In the genomic region with DNA sequence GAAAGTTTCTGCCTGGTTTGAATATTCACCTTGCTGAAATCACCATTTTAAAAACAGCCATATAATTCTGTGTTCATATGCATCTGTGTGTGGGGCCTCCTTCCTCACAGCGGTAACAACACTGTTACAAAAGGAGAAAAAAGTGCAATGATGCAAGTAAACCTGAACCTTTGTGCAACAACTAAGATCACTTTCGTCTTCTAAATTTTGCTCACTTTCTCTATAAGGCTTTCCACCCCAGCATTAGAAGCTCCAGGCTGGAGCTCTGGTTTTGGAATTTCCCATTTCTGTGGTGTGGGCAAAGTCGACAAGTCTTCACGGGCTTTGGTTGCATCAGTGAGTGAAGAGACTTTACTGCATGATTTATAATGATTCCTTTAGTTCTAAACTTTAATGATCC, we compare ENCODE assay signal across 11 cellular contexts. TPM values are rescaled to one million over a fixed set of nuclear protein-coding genes. Genes with fewer than 3 reads are reported as not detected.
DNase-seq lines count a peak whose midpoint lies in the region; ATAC-seq, FAIRE-seq and TF ChIP-seq lines count a peak whose summit lies in the region.
"Had no signal": no experiment of that assay in that cellular context is flagged by ENCODE, and none has a peak within 500 bp of the region (broad histone marks: within the 10 kb centered on the region; RNA-seq: fewer than 3 reads in every experiment).

No MANE protein-coding gene starts in this region.

- H2BK15ac ChIP-seq in H9 (ENCODE audit: low read depth, low read length) = no peak overlapping the region

- H3K4me3 ChIP-seq in Loucy (ENCODE audit: low read length, poor library complexity, severe bottlenecking) (no peak overlapping the region), keratinocyte (ENCODE audit: control insufficient read depth in 2 of 3, extremely low read depth in 1 of 3, insufficient read depth in 2 of 3, low read depth in 1 of 3, low read length in 3 of 3) (peak overlapping the region in 2 of 3 experiments; percentile 24 to 46)

- H3K27me3 ChIP-seq in H9 (ENCODE audit: insufficient read depth, low read length) (no peaks in the 10 kb centered on the region), Loucy (ENCODE audit: insufficient read depth, low read length, poor library complexity, severe bottlenecking) (no peaks in the 10 kb centered on the region), keratinocyte (ENCODE audit: control insufficient read depth, extremely low read depth, insufficient read depth, low read length) (no peaks in the 10 kb centered on the region)

- H3K9me3 ChIP-seq in H9 (ENCODE audit: control insufficient read depth, low read depth, low read length) (no peaks in the 10 kb centered on the region), Loucy (ENCODE audit: insufficient read depth, low read depth, low read length) (no peaks in the 10 kb centered on the region), keratinocyte (ENCODE audit: control insufficient read depth, low read depth, low read length) (no peaks in the 10 kb centered on the region)

- H2BK20ac ChIP-seq in H9 (ENCODE audit: low read depth, low read length, poor library complexity, severe bottlenecking) = no peak overlapping the region

- ATAC-seq in GM18511 (IDR thresholded peaks at IDR 0.05; ENCODE audit: unreplicated experiment) (peak; percentile 66), GM19395 (IDR thresholded peaks at IDR 0.05; ENCODE audit: unreplicated experiment) (no peak)
- no peak for ATAC-seq in stimulated activated naive CD8-positive, alpha-beta T cell treated with anti-CD3 and anti-CD28 coated beads, Interleukin-15, Interleukin-2, amounts not matched to agents 100 U/mL and 50 U/mL, for 24 hours

- H3K9me3 Mint-ChIP-seq in H9 = no peaks in the 10 kb centered on the region
- H3K9me3 Mint-ChIP-seq: activated CD4-positive, alpha-beta T cell treated with anti-CD3 and anti-CD28 coated beads, Interleukin-2, amount 10 ng/mL, durations not matched to agents 7 days and 5 days; activated naive CD4-positive, alpha-beta T cell treated with anti-CD3 and anti-CD28 coated beads, Interleukin-2, amount 50 U/mL, for 24 hours had no signal

- H3T11ph ChIP-seq in H9 (ENCODE audit: low read length) = no peak overlapping the region

- H3K36me3 Mint-ChIP-seq in H9 (ENCODE audit: insufficient read depth in 1 of 3, low read depth in 3 of 3) = peaks cover 0 to 4% (median 3%) of the 10 kb centered on the region in 3 experiments; a peak in 1 of 7 replicates
- H3K36me3 Mint-ChIP-seq: activated naive CD4-positive, alpha-beta T cell treated with anti-CD3 and anti-CD28 coated beads, Interleukin-2, amount 50 U/mL, for 24 hours had no signal

- no peak overlapping the region for H3K23ac ChIP-seq in H9 (ENCODE audit: insufficient read length, low read depth, low read length)

- H3K36me3 ChIP-seq in Loucy (ENCODE audit: insufficient read depth, low read length) = no peaks in the 10 kb centered on the region
- H3K36me3 ChIP-seq in keratinocyte (ENCODE audit: control insufficient read depth in 2 of 2, extremely low read depth in 1 of 2, insufficient read depth in 2 of 2, low read length in 2 of 2) = peaks cover 2 to 3% of the 10 kb centered on the region in 2 experiments

- H3K23me2 ChIP-seq in H9 (ENCODE audit: insufficient read length, low read depth, low read length, poor library complexity, severe bottlenecking) = no peaks in the 10 kb centered on the region

- peak overlapping the region; percentile 54 for H3K4me2 ChIP-seq in H9 (ENCODE audit: insufficient read depth, insufficient read length, low read length)
- H3K4me2 ChIP-seq in Loucy (ENCODE audit: low read depth, low read length, poor library complexity, severe bottlenecking) = no peak overlapping the region
- peak overlapping the region; percentile 97 for H3K4me2 ChIP-seq in keratinocyte (ENCODE audit: control insufficient read depth, extremely low read depth, insufficient read depth, low read depth, low read length)

- no peaks in the 10 kb centered on the region for H3K27me3 Mint-ChIP-seq in H9 (ENCODE audit: low read depth)
- H3K27me3 Mint-ChIP-seq: activated CD4-positive, alpha-beta T cell treated with anti-CD3 and anti-CD28 coated beads, Interleukin-2, amount 10 ng/mL, durations not matched to agents 7 days and 5 days; activated naive CD4-positive, alpha-beta T cell treated with anti-CD3 and anti-CD28 coated beads, Interleukin-2, amount 50 U/mL, for 24 hours had no signal

- H2AK5ac ChIP-seq in H9 (ENCODE audit: insufficient read length, low read length) = no peak overlapping the region

- H2AFZ ChIP-seq in H9 (ENCODE audit: low read length) (no peak overlapping the region), Loucy (ENCODE audit: low read length) (peak overlapping the region; percentile 20), keratinocyte (ENCODE audit: control insufficient read depth, low read length) (no peak overlapping the region)

- H3K9me1 ChIP-seq in keratinocyte (ENCODE audit: control insufficient read depth, extremely low read depth, insufficient read depth, low read length) = no peaks in the 10 kb centered on the region

- H3K79me2 ChIP-seq in H9 (ENCODE audit: insufficient read depth, low read length) = peaks cover 4% of the 10 kb centered on the region; the same call in 1 of the 2 replicates
- H3K79me2 ChIP-seq in Loucy (ENCODE audit: insufficient read depth, low read length) = no peaks in the 10 kb centered on the region
- H3K79me2 ChIP-seq in keratinocyte (ENCODE audit: control insufficient read depth, insufficient read depth, low read length) = peaks cover 75% of the 10 kb centered on the region

- no peak overlapping the region for H3K56ac ChIP-seq in H9 (ENCODE audit: insufficient read length, low read depth, low read length)

- no peak overlapping the region for H4K91ac ChIP-seq in H9 (ENCODE audit: insufficient read length, low read depth, low read length)

- no peak for TF ChIP-seq CTCF in H9 (conservative IDR thresholded peaks at IDR 0.05)
- no peak for TF ChIP-seq CTCF in Loucy (conservative IDR thresholded peaks at IDR 0.05; ENCODE audit: low read length)
- TF ChIP-seq CTCF in keratinocyte (optimal IDR thresholded peaks at IDR 0.05 in 1 of 3, IDR thresholded peaks at IDR 0.05 in 1 of 3, conservative IDR thresholded peaks at IDR 0.05 in 1 of 3; ENCODE audit: extremely low read depth in 1 of 3, insufficient read depth in 2 of 3, low read length in 3 of 3) = no peak

- WGBS in H9 (ENCODE audit: extremely low coverage, insufficient read length, low lambda C conversion rate) = no CpG with 5 or more reads among the region's 4 CpGs

- H4K5ac ChIP-seq in H9 (ENCODE audit: insufficient read length, low read depth, low read length) = no peak overlapping the region

- H2BK5ac ChIP-seq in H9 (ENCODE audit: insufficient read length, low read length) = no peak overlapping the region

- H3K9ac ChIP-seq in H9 (ENCODE audit: extremely low read depth, insufficient read length, low read length) (no peak overlapping the region), Loucy (ENCODE audit: low read depth, low read length, poor library complexity, severe bottlenecking) (no peak overlapping the region), keratinocyte (ENCODE audit: control insufficient read depth, extremely low read depth, insufficient read depth, low read length) (peak overlapping the region; percentile 92)

- DNase-seq in H9 = no peak
- no peak for DNase-seq in keratinocyte (ENCODE audit: low read depth, low spot score)
- no peak for DNase-seq in GM19238 (ENCODE audit: insufficient read length, low spot score)
- DNase-seq in stimulated activated naive CD8-positive, alpha-beta T cell treated with anti-CD3 and anti-CD28 coated beads, Interleukin-15, Interleukin-2, amounts not matched to agents 100 U/mL and 50 U/mL, for 24 hours = no peak
- DNase-seq in NCI-H526 (lab: John Stamatoyannopoulos, UW) = no peak
- DNase-seq: activated CD4-positive, alpha-beta T cell treated with anti-CD3 and anti-CD28 coated beads, Interleukin-2, amount 10 ng/mL, durations not matched to agents 7 days and 5 days; NCI-H524 treated with DMSO at 0.1 percent for 48 hours had no signal

- H3K18ac ChIP-seq in H9 (ENCODE audit: insufficient read length, low read depth, low read length) = no peak overlapping the region

- H4K20me1 ChIP-seq in H9 (ENCODE audit: control insufficient read depth, insufficient read depth, insufficient read length) = no peaks in the 10 kb centered on the region
- H4K20me1 ChIP-seq in Loucy (ENCODE audit: insufficient read depth, low read length, poor library complexity, severe bottlenecking) = no peaks in the 10 kb centered on the region
- no peaks in the 10 kb centered on the region for H4K20me1 ChIP-seq in keratinocyte (ENCODE audit: control insufficient read depth, extremely low read depth, insufficient read depth, low read length)

- H3K4me1 ChIP-seq in H9 (ENCODE audit: insufficient read depth, low read length) (peaks cover 12% of the 10 kb centered on the region; the same call in 1 of the 2 replicates), Loucy (ENCODE audit: insufficient read depth, low read length, poor library complexity, severe bottlenecking) (peaks cover 48% of the 10 kb centered on the region), keratinocyte (ENCODE audit: control insufficient read depth, extremely low read depth, insufficient read depth, low read length) (peaks cover 54% of the 10 kb centered on the region)

- H3K79me1 ChIP-seq in H9 (ENCODE audit: insufficient read depth, low read depth, low read length, poor library complexity, severe bottlenecking) = peaks cover 3% of the 10 kb centered on the region

- dilution Hi-C loops in keratinocyte (cut with MboI; ENCODE audit: extremely low pct_ligation_motif_present, low sequenced_read_pairs) = no loop called here

- no peak overlapping the region for H2BK12ac ChIP-seq in H9 (ENCODE audit: insufficient read length, low read depth, low read length)

- H3K9me2 ChIP-seq in Loucy (replicated peaks; ENCODE audit: low read depth, low read length) = no peaks in the 10 kb centered on the region

- H4K8ac ChIP-seq in H9 (replicated peaks; ENCODE audit: insufficient read length, low read depth, low read length) = no peak overlapping the region

- peak overlapping the region; percentile 81 for H3K27ac ChIP-seq in H9 (ENCODE audit: insufficient read length, low read depth, low read length)
- peak overlapping the region; percentile 100 for H3K27ac ChIP-seq in keratinocyte (ENCODE audit: control insufficient read depth, insufficient read depth, low read length)

- peaks cover 60 to 61% of the 10 kb centered on the region in 2 experiments for H3K4me1 Mint-ChIP-seq in H9

- no peak overlapping the region for H3K14ac ChIP-seq in H9 (ENCODE audit: insufficient read depth, low read length)

- no peak overlapping the region for H2BK120ac ChIP-seq in H9 (ENCODE audit: low read depth, low read length, poor library complexity, severe bottlenecking)

- H3K27ac Mint-ChIP-seq in H9 = peak overlapping the region; percentile 51 to 94 (median 69); a peak in 6 of 7 replicates
- H3K27ac Mint-ChIP-seq: activated CD4-positive, alpha-beta T cell treated with anti-CD3 and anti-CD28 coated beads, Interleukin-2, amount 10 ng/mL, durations not matched to agents 7 days and 5 days; activated naive CD4-positive, alpha-beta T cell treated with anti-CD3 and anti-CD28 coated beads, Interleukin-2, amount 50 U/mL, for 24 hours had no signal

- no peak overlapping the region for H3K4ac ChIP-seq in H9 (ENCODE audit: low read depth, low read length)

- H3K4me3 Mint-ChIP-seq in H9 = peak overlapping the region in 1 of 2 experiments; percentile 24; a peak in 3 of 5 replicates
- H3K4me3 Mint-ChIP-seq: activated CD4-positive, alpha-beta T cell treated with anti-CD3 and anti-CD28 coated beads, Interleukin-2, amount 10 ng/mL, durations not matched to agents 7 days and 5 days; activated naive CD4-positive, alpha-beta T cell treated with anti-CD3 and anti-CD28 coated beads, Interleukin-2, amount 50 U/mL, for 24 hours had no signal

- no peaks in the 10 kb centered on the region for H3F3A ChIP-seq in Loucy (ENCODE audit: low read depth)

- FAIRE-seq in keratinocyte (lab: Jason Lieb, UNC) = peak; percentile 73

RNA-seq across cellular contexts. Expression of a gene that starts 18.4 kb away (rescaled TPM):
- total RNA-seq in H9 (2021) = 35.7 and 39.5 TPM in 2 replicates
- polyA plus RNA-seq in keratinocyte = 40.4 to 54.2 TPM (median 50.8 TPM) in 3 replicates
- 6.6 TPM for polyA plus RNA-seq in keratinocyte (2011; ENCODE audit: low read depth)
- polyA plus RNA-seq in keratinocyte (2011; cell fraction: cytosol; rRNA removed) = 25.0 and 52.1 TPM in 2 replicates
- polyA plus RNA-seq in keratinocyte (2011; cell fraction: nucleus; rRNA removed) = 75.5 and 92.1 TPM in 2 replicates
- 9.7 and 34.8 TPM in 2 replicates for polyA plus RNA-seq in keratinocyte (2012; ENCODE audit: low replicate concordance)
- 16.1 to 84.1 TPM (median 45.5 TPM) in 3 replicates for polyA minus RNA-seq in keratinocyte
- polyA minus RNA-seq in keratinocyte (2011; cell fraction: cytosol; rRNA and poly(A)+ RNA removed) = 58.5 TPM
- 60.4 and 108 TPM in 2 replicates for polyA minus RNA-seq in keratinocyte (2011; cell fraction: nucleus; rRNA and poly(A)+ RNA removed)

RNA-seq across cellular contexts. Expression of a gene that starts 18.7 kb away (rescaled TPM):
- total RNA-seq in H9 (2021) = 67.1 and 69.8 TPM in 2 replicates
- polyA plus RNA-seq in keratinocyte = 106 to 183 TPM (median 169 TPM) in 3 replicates
- 123 TPM for polyA plus RNA-seq in keratinocyte (2011; ENCODE audit: low read depth)
- polyA plus RNA-seq in keratinocyte (2011; cell fraction: cytosol; rRNA removed) = 78.2 and 178 TPM in 2 replicates
- polyA plus RNA-seq in keratinocyte (2011; cell fraction: nucleus; rRNA removed) = 163 and 205 TPM in 2 replicates
- 35.9 and 70.7 TPM in 2 replicates for polyA plus RNA-seq in keratinocyte (2012; ENCODE audit: low replicate concordance)
- polyA minus RNA-seq in keratinocyte = 32.8 to 160 TPM (median 127 TPM) in 3 replicates
- 69.1 TPM for polyA minus RNA-seq in keratinocyte (2011; cell fraction: cytosol; rRNA and poly(A)+ RNA removed)
- 104 and 211 TPM in 2 replicates for polyA minus RNA-seq in keratinocyte (2011; cell fraction: nucleus; rRNA and poly(A)+ RNA removed)
